In genomic region chr14:100031506-100032281, GRCh38 we compare ENCODE assay signal across 8 cellular contexts. TPM values are rescaled to one million over a fixed set of nuclear protein-coding genes. Genes with fewer than 3 reads are reported as not detected.
DNase-seq lines count a peak whose midpoint lies in the region; ATAC-seq, FAIRE-seq and TF ChIP-seq lines count a peak whose summit lies in the region.

No MANE protein-coding gene starts in this region.

- no peaks in the 10 kb centered on the region for H3K36me3 ChIP-seq in cardiac muscle cell

- no peak for TF ChIP-seq POLR2A in H54 (IDR thresholded peaks at IDR 0.05; ENCODE audit: low read depth, low read length)

- no peaks in the 10 kb centered on the region for H3K27me3 ChIP-seq in cardiac muscle cell

- no peaks in the 10 kb centered on the region for H3K9me3 ChIP-seq in cardiac muscle cell (ENCODE audit: low read depth)

- DNase-seq in H54 (ENCODE audit: insufficient read length, low spot score): peak; percentile 72
- DNase-seq in T1000 (lab: John Stamatoyannopoulos, UW): peak; percentile 56
- peak in 1 of 2 donors; percentile 98 for DNase-seq in cardiac muscle cell (ENCODE audit: low read depth in 1 of 2, low spot score in 1 of 2)
- peak; percentile 82 for DNase-seq in smooth muscle cell of the brain vasculature (ENCODE audit: low read depth, low spot score)
- no peak for DNase-seq in D721Med (ENCODE audit: insufficient read length, low spot score)
- DNase-seq in NCI-H146 treated with DMSO at 0.1 percent for 48 hours (lab: John Stamatoyannopoulos, UW; ENCODE audit: unreplicated experiment): no peak

- peak; percentile 22 for TF ChIP-seq CTCF in cardiac muscle cell (IDR thresholded peaks at IDR 0.05; ENCODE audit: low read depth, low read length)
- no peak for TF ChIP-seq CTCF in D721Med (IDR thresholded peaks at IDR 0.05; ENCODE audit: insufficient read depth, missing control alignments)

- no peak overlapping the region for H3K4me3 ChIP-seq in cardiac muscle cell

- H3K27ac ChIP-seq in cardiac muscle cell: no peak overlapping the region

- H3K4me1 ChIP-seq in cardiac muscle cell (ENCODE audit: low read depth): no peaks in the 10 kb centered on the region

- ATAC-seq in GM21529 (IDR thresholded peaks at IDR 0.05; ENCODE audit: unreplicated experiment): no peak
- no peak for ATAC-seq in GM21526 (IDR thresholded peaks at IDR 0.05; ENCODE audit: low FRiP score, unreplicated experiment)

- peak; percentile 100 for FAIRE-seq in H54 (lab: Jason Lieb, UNC)
- FAIRE-seq in D721Med (lab: Jason Lieb, UNC): no peak

RNA-seq across cellular contexts. Expression of gene EVL, which starts 33.5 kb away (rescaled TPM):
- 88.1 and 116 TPM in 2 replicates for total RNA-seq in cardiac muscle cell
- polyA plus RNA-seq in cardiac muscle cell: 65.3 and 90.8 TPM in 2 replicates

Comparison
In these comparisons a context has a peak if more than half of its experiments do, and no peak if none do; other contexts are left out.
1. DNase-seq: peak in H54 (single experiment), T1000 (single experiment) and smooth muscle cell of the brain vasculature (single experiment); none in D721Med (single experiment) and NCI-H146 treated with DMSO at 0.1 percent for 48 hours (single experiment).